20 cellular contexts compared by ENCODE assay signal in the genomic region with DNA sequence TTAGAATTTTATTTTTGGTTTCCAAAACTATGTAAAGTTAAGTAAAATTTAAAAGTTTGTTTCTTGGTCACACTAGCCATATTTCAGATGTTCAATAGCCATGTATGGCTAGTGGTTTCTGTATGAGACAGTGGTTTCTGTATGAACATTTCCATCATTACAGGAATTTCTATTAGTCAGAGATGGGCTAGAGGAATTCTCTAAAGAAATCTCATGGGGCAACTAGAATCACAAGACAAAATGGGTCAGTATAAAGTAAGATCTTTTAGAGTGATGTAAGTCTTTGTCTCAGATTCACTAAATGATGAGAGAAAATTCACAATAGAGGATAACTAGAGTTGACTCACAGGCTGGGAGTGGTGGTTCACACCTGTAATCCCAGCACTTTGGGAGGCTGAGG.
"Had no signal": no experiment of that assay in that cellular context is flagged by ENCODE, and none has a peak within 500 bp of the region (broad histone marks: within the 10 kb centered on the region; RNA-seq: fewer than 3 reads in every experiment).

No MANE protein-coding gene starts in this region.

- H3K4me1 Mint-ChIP-seq: activated CD4-positive, alpha-beta T cell treated with anti-CD3 and anti-CD28 coated beads, Interleukin-2, amount 10 ng/mL, durations not matched to agents 24 days and 14 days; central memory CD8-positive, alpha-beta T cell; natural killer cell; stimulated activated memory B cell treated with anti-CD40 and anti-IgM and Interleukin-4, amounts not matched to agents 10 μg/mL and 1 μg/mL and 100 μg/mL, for 72 hours had no signal

- H3K4me1 ChIP-seq: foreskin keratinocyte, lower lobe of right lung had no signal

- DNase-seq: activated CD4-positive, alpha-beta T cell treated with anti-CD3 and anti-CD28 coated beads, Interleukin-2, amount 10 ng/mL, durations not matched to agents 24 days and 14 days; activated CD4-positive, CD25-positive, alpha-beta regulatory T cell; activated CD8-positive, alpha-beta memory T cell treated with anti-CD3 and anti-CD28 coated beads, Interleukin-2, amount 50 U/mL, for 4 hours; activated CD8-positive, alpha-beta T cell treated with anti-CD3 and anti-CD28 coated beads, Interleukin-2, amount 10 ng/mL, durations not matched to agents 7 days and 5 days; activated naive CD4-positive, alpha-beta T cell treated with anti-CD3 and anti-CD28 coated beads for 36 hours; activated T-cell treated with anti-CD3 and anti-CD28 coated beads, Interleukin-2, amount 50 U/mL, for 4 hours; anterior cingulate cortex; foreskin keratinocyte; glutamatergic neuron; hippocampal formation; islet precursor cell; lower lobe of right lung; natural killer cell; ovary; stimulated activated CD4-positive, alpha-beta T cell treated with anti-CD3 and anti-CD28 coated beads, Interleukin-4, amount 100 ng/mL, for 24 hours; T-helper 9 cell had no signal

- H3K4me3 ChIP-seq: coronary artery, lower lobe of right lung, ovary had no signal

- H3K36me3 ChIP-seq: lower lobe of right lung, ovary had no signal

- H3K4me3 Mint-ChIP-seq: activated CD4-positive, alpha-beta T cell treated with anti-CD3 and anti-CD28 coated beads, Interleukin-2, amount 10 ng/mL, durations not matched to agents 24 days and 14 days; activated CD8-positive, alpha-beta T cell treated with anti-CD3 and anti-CD28 coated beads, Interleukin-2, amount 10 ng/mL, durations not matched to agents 7 days and 5 days; activated naive CD4-positive, alpha-beta T cell treated with anti-CD3 and anti-CD28 coated beads for 36 hours; activated T-cell treated with anti-CD3 and anti-CD28 coated beads, Interleukin-2, amount 50 U/mL, for 4 hours; central memory CD8-positive, alpha-beta T cell; natural killer cell; stimulated activated memory B cell treated with anti-CD40 and anti-IgM and Interleukin-4, amounts not matched to agents 10 μg/mL and 1 μg/mL and 100 μg/mL, for 72 hours had no signal

- ATAC-seq: activated CD8-positive, alpha-beta T cell treated with anti-CD3 and anti-CD28 coated beads, Interleukin-2, amount 10 ng/mL, durations not matched to agents 7 days and 5 days; activated T-cell treated with anti-CD3 and anti-CD28 coated beads, Interleukin-2, amount 50 U/mL, for 4 hours; foreskin keratinocyte; lower lobe of right lung; natural killer cell; sciatic nerve; stimulated activated memory B cell treated with anti-CD40 and anti-IgM and Interleukin-4, amounts not matched to agents 10 μg/mL and 1 μg/mL and 100 μg/mL, for 72 hours had no signal

- H3K27me3 ChIP-seq: foreskin keratinocyte, ovary had no signal

- H3K27me3 Mint-ChIP-seq: activated CD4-positive, alpha-beta T cell treated with anti-CD3 and anti-CD28 coated beads, Interleukin-2, amount 10 ng/mL, durations not matched to agents 24 days and 14 days; stimulated activated memory B cell treated with anti-CD40 and anti-IgM and Interleukin-4, amounts not matched to agents 10 μg/mL and 1 μg/mL and 100 μg/mL, for 72 hours had no signal

- H3K27ac Mint-ChIP-seq: activated CD4-positive, alpha-beta T cell treated with anti-CD3 and anti-CD28 coated beads, Interleukin-2, amount 10 ng/mL, durations not matched to agents 24 days and 14 days; activated CD8-positive, alpha-beta T cell treated with anti-CD3 and anti-CD28 coated beads, Interleukin-2, amount 10 ng/mL, durations not matched to agents 7 days and 5 days; activated naive CD4-positive, alpha-beta T cell treated with anti-CD3 and anti-CD28 coated beads for 36 hours; natural killer cell; stimulated activated memory B cell treated with anti-CD40 and anti-IgM and Interleukin-4, amounts not matched to agents 10 μg/mL and 1 μg/mL and 100 μg/mL, for 72 hours had no signal

- H3K9me3 Mint-ChIP-seq: activated CD4-positive, alpha-beta T cell treated with anti-CD3 and anti-CD28 coated beads, Interleukin-2, amount 10 ng/mL, durations not matched to agents 24 days and 14 days; activated naive CD4-positive, alpha-beta T cell treated with anti-CD3 and anti-CD28 coated beads for 36 hours; activated T-cell treated with anti-CD3 and anti-CD28 coated beads, Interleukin-2, amount 50 U/mL, for 4 hours had no signal

- H3K36me3 Mint-ChIP-seq: natural killer cell; stimulated activated memory B cell treated with anti-CD40 and anti-IgM and Interleukin-4, amounts not matched to agents 10 μg/mL and 1 μg/mL and 100 μg/mL, for 72 hours had no signal

- H3K9me3 ChIP-seq: lower lobe of right lung, ovary had no signal

- H3K27ac ChIP-seq: coronary artery, foreskin keratinocyte, lower lobe of right lung, ovary had no signal
